In the genomic region with DNA sequence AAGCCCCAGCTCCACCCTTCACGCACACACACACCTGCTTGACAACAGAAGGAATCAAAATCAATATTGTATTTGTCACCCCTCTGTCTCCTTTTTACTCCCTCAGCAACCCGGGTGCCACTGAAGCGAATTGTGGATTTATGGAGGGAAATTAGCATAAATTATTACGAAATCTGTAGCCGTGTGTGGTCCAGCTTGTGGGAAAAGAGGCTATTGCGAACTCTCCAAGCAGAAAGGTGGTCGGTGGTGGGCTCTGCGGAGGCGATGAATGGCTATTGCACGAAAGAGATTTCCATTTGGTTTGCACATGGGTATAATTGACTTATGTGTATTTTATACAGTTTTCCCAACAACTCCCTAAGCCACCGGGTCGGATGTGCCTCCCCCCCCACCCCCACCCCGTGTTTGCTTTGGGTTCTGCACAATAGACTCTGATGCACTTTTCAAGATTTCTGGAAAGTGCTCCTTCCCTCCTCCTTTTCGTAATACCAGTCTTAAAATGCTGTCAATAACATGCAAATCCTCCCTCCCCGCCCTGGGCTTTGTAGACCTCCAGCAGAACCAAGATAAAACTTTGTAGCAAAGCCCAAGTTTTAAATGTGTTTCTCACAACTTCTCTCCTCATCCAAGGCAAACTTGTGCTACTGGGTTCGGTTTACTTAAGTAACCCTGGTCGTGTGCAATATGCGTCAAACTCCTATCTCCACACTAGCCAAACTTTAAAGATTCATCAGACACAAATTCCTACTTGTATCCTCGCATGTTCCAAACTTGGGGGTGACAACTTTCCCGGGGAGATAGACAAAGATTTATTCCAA, we compare ENCODE assay signal across 16 cellular contexts. TPM values are rescaled to one million over a fixed set of nuclear protein-coding genes. Genes with fewer than 3 reads are reported as not detected.
DNase-seq lines count a peak whose midpoint lies in the region; ATAC-seq and TF ChIP-seq lines count a peak whose summit lies in the region.
"Had no signal": no experiment of that assay in that cellular context is flagged by ENCODE, and none has a peak within 500 bp of the region (broad histone marks: within the 10 kb centered on the region; RNA-seq: fewer than 3 reads in every experiment).

No MANE protein-coding gene starts in this region.

- H3K79me2 ChIP-seq in GM23338 (replicated peaks; ENCODE audit: insufficient read depth) = peaks cover 24% of the 10 kb centered on the region
- H3K79me2 ChIP-seq in neural progenitor cell (ENCODE audit: low read depth) = peaks cover 56% of the 10 kb centered on the region

- peak overlapping the region; percentile 72 for H3K27ac Mint-ChIP-seq in activated CD4-positive, alpha-beta T cell treated with anti-CD3 and anti-CD28 coated beads, Interleukin-2, amount 10 ng/mL, durations not matched to agents 7 days and 5 days
- no peak overlapping the region for H3K27ac Mint-ChIP-seq in activated CD4-positive, alpha-beta T cell treated with anti-CD3 and anti-CD28 coated beads for 36 hours
- H3K27ac Mint-ChIP-seq in GM23338 = no peak overlapping the region
- peak overlapping the region; percentile 97 for H3K27ac Mint-ChIP-seq in neural progenitor cell
- H3K27ac Mint-ChIP-seq in mesothelial cell of epicardium = no peak overlapping the region
- H3K27ac Mint-ChIP-seq: dendritic cell treated with granulocyte-macrophage colony-stimulating factor and Interleukin-4, amounts not matched to agents 40 ng/mL and 50 ng/mL, for 4 days had no signal

- H3K4me3 ChIP-seq in GM23338 (peak overlapping the region; percentile 82), ectodermal cell (ENCODE audit: insufficient read depth, low read depth, low read length) (peak overlapping the region; percentile 78), neural progenitor cell (peak overlapping the region; percentile 69)
- H3K4me3 ChIP-seq: esophagus squamous epithelium had no signal

- peaks cover 78% of the 10 kb centered on the region for H3K4me1 Mint-ChIP-seq in activated CD4-positive, alpha-beta T cell treated with anti-CD3 and anti-CD28 coated beads, Interleukin-2, amount 10 ng/mL, durations not matched to agents 7 days and 5 days
- peaks cover 53% of the 10 kb centered on the region for H3K4me1 Mint-ChIP-seq in activated CD4-positive, alpha-beta T cell treated with anti-CD3 and anti-CD28 coated beads for 36 hours
- peaks cover 61% of the 10 kb centered on the region for H3K4me1 Mint-ChIP-seq in GM23338
- H3K4me1 Mint-ChIP-seq in neural progenitor cell = peaks cover 66% of the 10 kb centered on the region
- peaks cover 21% of the 10 kb centered on the region for H3K4me1 Mint-ChIP-seq in mesothelial cell of epicardium

- no peaks in the 10 kb centered on the region for H3K9me2 ChIP-seq in GM23338 (ENCODE audit: insufficient read depth)

- TF ChIP-seq CTCF in GM23338 (conservative IDR thresholded peaks at IDR 0.05; ENCODE audit: low read depth in 2 of 2) (0 out of 4 replicates have a peak, but pooled peaks of 1 of the 2 experiments have one; percentile 13), neural progenitor cell (IDR thresholded peaks at IDR 0.05) (peak; percentile 2), mesothelial cell of epicardium (IDR thresholded peaks at IDR 0.05; ENCODE audit: unreplicated experiment) (no peak)

- peaks cover 95% of the 10 kb centered on the region for H3K27me3 Mint-ChIP-seq in activated CD4-positive, alpha-beta T cell treated with anti-CD3 and anti-CD28 coated beads, Interleukin-2, amount 10 ng/mL, durations not matched to agents 7 days and 5 days
- peaks cover 90% of the 10 kb centered on the region for H3K27me3 Mint-ChIP-seq in activated CD4-positive, alpha-beta T cell treated with anti-CD3 and anti-CD28 coated beads for 36 hours
- H3K27me3 Mint-ChIP-seq in GM23338 (ENCODE audit: insufficient read depth, low read depth, poor library complexity) (peaks cover 73% of the 10 kb centered on the region), neural progenitor cell (ENCODE audit: insufficient read depth, low read depth) (peaks cover 35% of the 10 kb centered on the region), mesothelial cell of epicardium (ENCODE audit: low read depth) (peaks cover 100% of the 10 kb centered on the region)

- H3K36me3 ChIP-seq in GM23338 (ENCODE audit: insufficient read depth) = no peaks in the 10 kb centered on the region
- H3K36me3 ChIP-seq in ectodermal cell (ENCODE audit: control insufficient read depth, insufficient read depth, low read length) = no peaks in the 10 kb centered on the region
- H3K36me3 ChIP-seq in neural progenitor cell = no peaks in the 10 kb centered on the region
- H3K36me3 ChIP-seq: esophagus squamous epithelium had no signal

- POLR2A ChIA-PET in activated CD4-positive, alpha-beta T cell treated with anti-CD3 and anti-CD28 coated beads, Interleukin-2, amount 10 ng/mL, durations not matched to agents 7 days and 5 days (lab: Charles Lee) = no interaction called here
- POLR2A ChIA-PET in activated CD4-positive, alpha-beta T cell treated with anti-CD3 and anti-CD28 coated beads for 36 hours (lab: Charles Lee) = no interaction called here

- peak overlapping the region; percentile 94 for H3K4me2 ChIP-seq in GM23338
- peak overlapping the region; percentile 97 for H3K4me2 ChIP-seq in neural progenitor cell
- H3K4me2 ChIP-seq: KMS-11 had no signal

- no peaks in the 10 kb centered on the region for H3K9me3 ChIP-seq in ectodermal cell (ENCODE audit: control insufficient read depth, low read length)
- H3K9me3 ChIP-seq in neural progenitor cell (ENCODE audit: low read depth) = no peaks in the 10 kb centered on the region
- H3K9me3 ChIP-seq: esophagus squamous epithelium had no signal

- H2AFZ ChIP-seq in GM23338 (no peak overlapping the region), neural progenitor cell (replicated peaks) (no peak overlapping the region)

- H3K36me3 Mint-ChIP-seq in activated CD4-positive, alpha-beta T cell treated with anti-CD3 and anti-CD28 coated beads, Interleukin-2, amount 10 ng/mL, durations not matched to agents 7 days and 5 days (ENCODE audit: low read depth) = peaks cover 8% of the 10 kb centered on the region
- no peaks in the 10 kb centered on the region for H3K36me3 Mint-ChIP-seq in activated CD4-positive, alpha-beta T cell treated with anti-CD3 and anti-CD28 coated beads for 36 hours (ENCODE audit: low read depth)
- H3K36me3 Mint-ChIP-seq in GM23338 (ENCODE audit: low read depth) (no peaks in the 10 kb centered on the region; the same call in 2 of the 3 replicates), neural progenitor cell (no peaks in the 10 kb centered on the region), mesothelial cell of epicardium (no peaks in the 10 kb centered on the region)

- H3K27me3 ChIP-seq in GM23338 (ENCODE audit: insufficient read depth) (peaks cover 65% of the 10 kb centered on the region), ectodermal cell (ENCODE audit: control insufficient read depth, insufficient read depth, low read length, poor library complexity, severe bottlenecking) (peaks cover 63% of the 10 kb centered on the region), neural progenitor cell (peaks cover 85% of the 10 kb centered on the region)

- ATAC-seq in activated CD4-positive, alpha-beta T cell treated with anti-CD3 and anti-CD28 coated beads for 36 hours = no peak
- ATAC-seq in GM23338 (no peak), GM21786 (IDR thresholded peaks at IDR 0.05; ENCODE audit: unreplicated experiment) (no peak)

- intact Hi-C loops in activated CD4-positive, alpha-beta T cell treated with anti-CD3 and anti-CD28 coated beads for 36 hours (cut with DNase I, micrococcal nuclease) = no loop called here

- no peak overlapping the region for H3K9ac ChIP-seq in neural progenitor cell
- H3K9ac ChIP-seq: KMS-11 had no signal

- 0 out of 2 replicates have a peak, but pooled peaks cover 2% of the 10 kb centered on the region for H4K20me1 ChIP-seq in GM23338 (replicated peaks; ENCODE audit: insufficient read depth)
- H4K20me1 ChIP-seq in neural progenitor cell (ENCODE audit: low read depth) = peaks cover 82% of the 10 kb centered on the region

- H3K9me3 Mint-ChIP-seq in activated CD4-positive, alpha-beta T cell treated with anti-CD3 and anti-CD28 coated beads, Interleukin-2, amount 10 ng/mL, durations not matched to agents 7 days and 5 days = peaks cover 3% of the 10 kb centered on the region
- no peaks in the 10 kb centered on the region for H3K9me3 Mint-ChIP-seq in activated CD4-positive, alpha-beta T cell treated with anti-CD3 and anti-CD28 coated beads for 36 hours (ENCODE audit: low read depth)
- H3K9me3 Mint-ChIP-seq in GM23338 (no peaks in the 10 kb centered on the region), neural progenitor cell (no peaks in the 10 kb centered on the region), mesothelial cell of epicardium (no peaks in the 10 kb centered on the region)
- H3K9me3 Mint-ChIP-seq: dendritic cell treated with granulocyte-macrophage colony-stimulating factor and Interleukin-4, amounts not matched to agents 40 ng/mL and 50 ng/mL, for 4 days had no signal

- H3F3A ChIP-seq in GM23338 (replicated peaks; ENCODE audit: low read depth) = peaks cover 18% of the 10 kb centered on the region
- H3F3A ChIP-seq in neural progenitor cell (ENCODE audit: low read depth) = peaks cover 84% of the 10 kb centered on the region

- no peak for DNase-seq in activated CD4-positive, alpha-beta T cell treated with anti-CD3 and anti-CD28 coated beads, Interleukin-2, amount 10 ng/mL, durations not matched to agents 7 days and 5 days
- no peak for DNase-seq in activated CD4-positive, alpha-beta T cell treated with anti-CD3 and anti-CD28 coated beads for 36 hours
- DNase-seq in GM23338 (ENCODE audit: low spot score) (peak; percentile 31), neural progenitor cell (ENCODE audit: low spot score) (peak; percentile 60), NCI-H2196 treated with DMSO at 0.1 percent for 48 hours (lab: John Stamatoyannopoulos, UW; ENCODE audit: unreplicated experiment) (no peak), mesothelial cell of epicardium (ENCODE audit: low spot score in 2 of 2, unreplicated experiment in 2 of 2) (no peak)
- DNase-seq: esophagus squamous epithelium, GOT3, hippocampal formation had no signal

- H3K4me1 ChIP-seq in GM23338 (ENCODE audit: insufficient read depth) = peaks cover 38% of the 10 kb centered on the region
- peaks cover 22% of the 10 kb centered on the region for H3K4me1 ChIP-seq in ectodermal cell (ENCODE audit: control insufficient read depth, insufficient read depth, low read length)
- H3K4me1 ChIP-seq in neural progenitor cell = peaks cover 62% of the 10 kb centered on the region

- peak overlapping the region; percentile 3 for H3K4me3 Mint-ChIP-seq in activated CD4-positive, alpha-beta T cell treated with anti-CD3 and anti-CD28 coated beads, Interleukin-2, amount 10 ng/mL, durations not matched to agents 7 days and 5 days
- H3K4me3 Mint-ChIP-seq in activated CD4-positive, alpha-beta T cell treated with anti-CD3 and anti-CD28 coated beads for 36 hours = no peak overlapping the region
- H3K4me3 Mint-ChIP-seq in GM23338 (peak overlapping the region; percentile 79), neural progenitor cell (peak overlapping the region; percentile 80), mesothelial cell of epicardium (no peak overlapping the region)
- H3K4me3 Mint-ChIP-seq: dendritic cell treated with granulocyte-macrophage colony-stimulating factor and Interleukin-4, amounts not matched to agents 40 ng/mL and 50 ng/mL, for 4 days had no signal

- 0 to 1% methylated on average over 20 of the region's 20 CpGs for WGBS in ectodermal cell, 2 experiments

- no peak overlapping the region for H3K27ac ChIP-seq in GM23338 (ENCODE audit: low read depth)
- peak overlapping the region; percentile 88 for H3K27ac ChIP-seq in ectodermal cell (ENCODE audit: insufficient read depth, low read depth, low read length, poor library complexity, severe bottlenecking)
- no peak overlapping the region for H3K27ac ChIP-seq in neural progenitor cell
- H3K27ac ChIP-seq: esophagus squamous epithelium, KMS-11 had no signal

- CTCF ChIA-PET in activated CD4-positive, alpha-beta T cell treated with anti-CD3 and anti-CD28 coated beads, Interleukin-2, amount 10 ng/mL, durations not matched to agents 7 days and 5 days (lab: Charles Lee) = interaction anchor here (1.2 to 1.4 kb wide), 2 partner anchors 83 to 119 kb away, joined by 3 read pairs; no protein-coding TSS in a partner anchor
- CTCF ChIA-PET in activated CD4-positive, alpha-beta T cell treated with anti-CD3 and anti-CD28 coated beads for 36 hours (lab: Charles Lee) = interaction anchor here (0.6 kb wide), 1 partner anchor 51 kb away, joined by 5 read pairs; no protein-coding TSS in a partner anchor

RNA-seq across cellular contexts. Expression of a gene that starts 3.1 kb away (rescaled TPM):
- total RNA-seq in activated CD4-positive, alpha-beta T cell treated with anti-CD3 and anti-CD28 coated beads, Interleukin-2, amount 10 ng/mL, durations not matched to agents 7 days and 5 days = under 1 TPM; 0.54 to 0.57 TPM
- total RNA-seq in activated CD4-positive, alpha-beta T cell treated with anti-CD3 and anti-CD28 coated beads for 36 hours = under 1 TPM; 0.53 to 0.56 TPM
- total RNA-seq in GM23338 (2014; rRNA removed; shearing (Covaris generic)) = 3.1 and 4.7 TPM in 2 replicates
- polyA plus RNA-seq in GM23338 (2016; fragmentation: Nextera tagmentation; extraction: Ambion mirVana) = 5.4 and 6.7 TPM in 2 replicates
- 25.3 TPM for polyA plus RNA-seq in ectodermal cell (2013, experiment 1 of 4)
- 40.1 TPM for polyA plus RNA-seq in ectodermal cell (2013, experiment 2 of 4)
- 34.7 TPM for polyA plus RNA-seq in ectodermal cell (2013, experiment 3 of 4)
- 35.5 TPM for polyA plus RNA-seq in ectodermal cell (2013, experiment 4 of 4)
- total RNA-seq in neural progenitor cell (ENCODE audit: low replicate concordance) (7.3 and 9.6 TPM in 2 replicates), mesothelial cell of epicardium (not detected in 3 replicates)
- total RNA-seq: esophagus squamous epithelium, lower leg skin, omental fat pad, skeletal muscle tissue had no signal

Comparison
In these comparisons a context has a peak if more than half of its experiments do, and no peak if none do; other contexts are left out.
1. H3K27ac Mint-ChIP-seq: peak in activated CD4-positive, alpha-beta T cell treated with anti-CD3 and anti-CD28 coated beads, Interleukin-2, amount 10 ng/mL, durations not matched to agents 7 days and 5 days (single experiment) and neural progenitor cell (single experiment); none in activated CD4-positive, alpha-beta T cell treated with anti-CD3 and anti-CD28 coated beads for 36 hours (single experiment), GM23338 (single experiment) and mesothelial cell of epicardium (single experiment).
2. H3K4me3 Mint-ChIP-seq: peak in activated CD4-positive, alpha-beta T cell treated with anti-CD3 and anti-CD28 coated beads, Interleukin-2, amount 10 ng/mL, durations not matched to agents 7 days and 5 days (single experiment), GM23338 (single experiment) and neural progenitor cell (single experiment); none in activated CD4-positive, alpha-beta T cell treated with anti-CD3 and anti-CD28 coated beads for 36 hours (single experiment) and mesothelial cell of epicardium (single experiment).
3. DNase-seq: peak in GM23338 (single experiment) and neural progenitor cell (single experiment); none in activated CD4-positive, alpha-beta T cell treated with anti-CD3 and anti-CD28 coated beads, Interleukin-2, amount 10 ng/mL, durations not matched to agents 7 days and 5 days (single experiment), activated CD4-positive, alpha-beta T cell treated with anti-CD3 and anti-CD28 coated beads for 36 hours (single experiment), NCI-H2196 treated with DMSO at 0.1 percent for 48 hours (single experiment) and mesothelial cell of epicardium (0 of 2).
4. Peak in every context shown above with its lines, with median percentiles within 50 percentile points of each other: H3K4me3 ChIP-seq.